ENCODE assay signal across 2 cellular contexts in the genomic region with DNA sequence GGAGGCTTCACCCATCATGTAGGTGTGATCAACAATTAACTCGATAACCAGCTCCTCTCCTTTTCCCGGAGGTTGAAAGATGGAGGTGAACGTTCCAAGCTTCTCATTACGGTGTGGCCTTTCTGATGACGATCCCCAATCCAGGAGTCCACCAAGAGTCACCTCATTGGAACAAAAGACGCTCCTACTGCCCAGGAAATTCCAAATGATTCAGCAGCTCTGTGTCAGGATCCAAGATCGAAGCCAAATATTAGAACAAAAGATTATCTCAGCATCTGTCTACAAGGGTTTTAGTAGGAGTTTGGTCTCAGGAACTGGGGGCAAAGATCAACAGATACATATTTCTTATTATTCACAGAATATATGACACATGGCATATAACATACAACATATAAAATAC.
TF ChIP-seq lines count a peak whose summit lies in the region.

No MANE protein-coding gene starts in this region.

TF ChIP-seq in IMR-90, 13 proteins besides CTCF, POLR2A, EP300 and RAD21:
- no peak for TF ChIP-seq CHD1 (IDR thresholded peaks at IDR 0.05; ENCODE audit: low read depth, low read length)
- no peak for TF ChIP-seq BHLHE40 (IDR thresholded peaks at IDR 0.05; ENCODE audit: low read depth, low read length)
- no peak for TF ChIP-seq RFX5 (IDR thresholded peaks at IDR 0.05; ENCODE audit: low read depth, low read length)
- TF ChIP-seq SMC3 (IDR thresholded peaks at IDR 0.05; ENCODE audit: low read depth, low read length), result no peak
- no peak for TF ChIP-seq RCOR1 (IDR thresholded peaks at IDR 0.05; ENCODE audit: insufficient replicate concordance, low read length)
- TF ChIP-seq, protein P1, sequence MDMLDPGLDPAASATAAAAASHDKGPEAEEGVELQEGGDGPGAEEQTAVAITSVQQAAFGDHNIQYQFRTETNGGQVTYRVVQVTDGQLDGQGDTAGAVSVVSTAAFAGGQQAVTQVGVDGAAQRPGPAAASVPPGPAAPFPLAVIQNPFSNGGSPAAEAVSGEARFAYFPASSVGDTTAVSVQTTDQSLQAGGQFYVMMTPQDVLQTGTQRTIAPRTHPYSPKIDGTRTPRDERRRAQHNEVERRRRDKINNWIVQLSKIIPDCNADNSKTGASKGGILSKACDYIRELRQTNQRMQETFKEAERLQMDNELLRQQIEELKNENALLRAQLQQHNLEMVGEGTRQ (IDR thresholded peaks at IDR 0.05; ENCODE audit: low read depth, low read length), result no peak
- no peak for TF ChIP-seq MXI1 (IDR thresholded peaks at IDR 0.05; ENCODE audit: borderline replicate concordance, low read depth, low read length)
- TF ChIP-seq MAZ (IDR thresholded peaks at IDR 0.05; ENCODE audit: borderline replicate concordance, low read depth, low read length), result no peak
- no peak for TF ChIP-seq FOS (IDR thresholded peaks at IDR 0.05; ENCODE audit: low read depth, low read length)
- TF ChIP-seq MAFK (IDR thresholded peaks at IDR 0.05; ENCODE audit: low read depth, low read length), result no peak
- TF ChIP-seq NFE2L2 (IDR thresholded peaks at IDR 0.05; ENCODE audit: low read depth, low read length), result no peak
- TF ChIP-seq CEBPB (IDR thresholded peaks at IDR 0.05; ENCODE audit: low read depth, low read length), result no peak
- TF ChIP-seq ELK1 (IDR thresholded peaks at IDR 0.05; ENCODE audit: borderline replicate concordance, low read depth, low read length), result no peak

TF ChIP-seq in endothelial cell of umbilical vein, 7 proteins besides CTCF, POLR2A, EP300 and RAD21:
- TF ChIP-seq FOS (IDR thresholded peaks at IDR 0.05; ENCODE audit: borderline replicate concordance, insufficient read depth, low read length), result no peak
- TF ChIP-seq, protein P2, sequence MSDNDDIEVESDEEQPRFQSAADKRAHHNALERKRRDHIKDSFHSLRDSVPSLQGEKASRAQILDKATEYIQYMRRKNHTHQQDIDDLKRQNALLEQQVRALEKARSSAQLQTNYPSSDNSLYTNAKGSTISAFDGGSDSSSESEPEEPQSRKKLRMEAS (IDR thresholded peaks at IDR 0.05; ENCODE audit: insufficient read depth, insufficient read length), result no peak
- TF ChIP-seq GATA2 (IDR thresholded peaks at IDR 0.05; ENCODE audit: insufficient read depth, insufficient read length, low read depth, low read length), result peak; percentile 55
- TF ChIP-seq JUN (IDR thresholded peaks at IDR 0.05; ENCODE audit: borderline replicate concordance, insufficient read depth, insufficient read length, low read depth), result no peak
